Comparison of ENCODE assay signal across 8 cellular contexts in the genomic region with DNA sequence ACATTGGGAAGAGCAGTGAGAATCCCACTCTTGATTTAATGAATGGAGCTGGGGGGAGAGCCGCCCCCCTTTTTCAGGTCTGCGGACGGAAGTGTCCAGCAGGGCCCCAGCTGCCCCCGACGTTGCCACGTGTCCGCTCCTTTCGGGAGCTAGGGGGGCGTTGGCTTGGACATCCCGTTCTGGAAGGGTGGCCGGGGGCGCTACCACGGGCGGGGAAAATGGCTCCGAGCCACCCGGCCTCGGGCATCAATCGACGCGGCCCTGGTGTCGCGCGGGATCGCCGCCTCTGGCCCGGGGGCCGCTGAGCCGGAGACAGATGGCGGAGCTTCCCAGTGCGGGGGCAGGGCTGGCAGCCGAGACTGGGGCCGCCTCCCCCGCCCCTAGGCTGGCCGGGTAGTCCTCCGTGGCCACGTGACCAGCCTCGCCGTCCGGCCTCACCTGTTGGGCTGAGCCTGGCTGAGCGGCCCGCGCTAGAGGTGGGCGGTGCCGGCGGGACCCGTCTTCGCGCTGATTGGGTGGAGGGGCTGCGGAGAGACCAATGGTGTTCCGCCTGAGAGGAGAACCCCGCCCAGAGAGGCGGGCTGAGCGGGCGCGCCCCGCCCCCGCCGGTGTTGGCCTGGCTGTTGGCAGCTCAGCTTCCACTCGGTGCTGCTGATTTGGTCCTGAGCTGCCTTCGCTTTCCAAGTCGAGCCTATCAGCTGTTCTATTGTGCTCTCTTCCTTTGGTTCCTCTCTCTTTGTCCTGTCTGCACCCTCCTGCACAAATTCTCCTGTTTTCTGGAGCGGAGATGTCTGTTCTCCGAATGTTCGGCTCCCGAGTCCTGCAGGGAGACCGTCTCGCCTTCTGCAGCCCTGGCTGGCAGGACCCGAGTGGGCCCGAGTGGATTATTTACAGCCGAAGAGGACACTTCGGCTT. TPM values are rescaled to one million over a fixed set of nuclear protein-coding genes. Genes with fewer than 3 reads are reported as not detected.
A peak's percentile ranks its signal among the peaks of the same experiment; 100 is the strongest.
DNase-seq lines count a peak whose midpoint lies in the region; ATAC-seq, FAIRE-seq and TF ChIP-seq lines count a peak whose summit lies in the region.

No MANE protein-coding gene starts in this region.

- H3K9me3 Mint-ChIP-seq in activated T-helper 1 cell treated with anti-CD3 and anti-CD28 coated beads, Interleukin-12 subunit alpha, Interleukin-12 subunit beta, Interleukin-2, Interleukin-4 antibody, amounts not matched to agents 30 ng/mL and 10 ng/mL and 1 ng/mL, durations not matched to agents 14 hours and 24 hours and 36 hours, result no peaks in the 10 kb centered on the region

- peak; percentile 57 for DNase-seq in D721Med (ENCODE audit: insufficient read length, low spot score)
- peak; percentile 83 for DNase-seq in NOMO-1 treated with dmso at 0.1 percent for 144 hours (lab: John Stamatoyannopoulos, UW; ENCODE audit: unreplicated experiment)
- peak; percentile 87 for DNase-seq in activated T-helper 1 cell treated with anti-CD3 and anti-CD28 coated beads, Interleukin-12 subunit alpha, Interleukin-12 subunit beta, Interleukin-2, Interleukin-4 antibody, amounts not matched to agents 30 ng/mL and 10 ng/mL and 1 ng/mL, durations not matched to agents 14 hours and 24 hours and 36 hours (ENCODE audit: low spot score)
- peak; percentile 24 for DNase-seq in esophagus squamous epithelium (lab: John Stamatoyannopoulos, UW)
- peak; percentile 87 to 89 for DNase-seq in stimulated activated CD8-positive, alpha-beta memory T cell treated with anti-CD3 and anti-CD28 coated beads, Interleukin-2, amount 100 ng/mL, for 48 hours (ENCODE audit: low read depth in 2 of 2)

- no peak for TF ChIP-seq CTCF in D721Med (IDR thresholded peaks at IDR 0.05; ENCODE audit: insufficient read depth, missing control alignments)
- TF ChIP-seq CTCF in esophagus squamous epithelium (IDR thresholded peaks at IDR 0.05), result no peak

- TF ChIP-seq POLR2A in esophagus squamous epithelium (IDR thresholded peaks at IDR 0.05), result peak in 1 of 4 donors; percentile 23

- peaks cover 0 to 49% (median 0%) of the 10 kb centered on the region in 4 donors for H3K27me3 ChIP-seq in esophagus squamous epithelium
- H3K27me3 ChIP-seq in muscle layer of colon (ENCODE audit: control insufficient read depth in 1 of 2, insufficient read depth in 2 of 2, low read length in 2 of 2), result peaks cover 20 to 50% of the 10 kb centered on the region in 2 donors

- intact Hi-C loops in activated T-helper 1 cell treated with anti-CD3 and anti-CD28 coated beads, Interleukin-12 subunit alpha, Interleukin-12 subunit beta, Interleukin-2, Interleukin-4 antibody, amounts not matched to agents 30 ng/mL and 10 ng/mL and 1 ng/mL, durations not matched to agents 14 hours and 24 hours and 36 hours (cut with micrococcal nuclease), result loop anchor here (1.0 to 10.0 kb wide), 7 partner anchors 9 to 1290 kb away; a partner anchor contains a TSS
- intact Hi-C loops in esophagus squamous epithelium (cut with DNase I), result loop anchor here (10.0 kb wide), 1 partner anchor 616 kb away; no protein-coding TSS in a partner anchor

- H3K4me3 ChIP-seq in esophagus squamous epithelium (peak overlapping the region; percentile 48 to 72 (median 58)), muscle layer of colon (ENCODE audit: low read depth in 1 of 2, low read length in 2 of 2) (peak overlapping the region; percentile 4 to 76)

- no peaks in the 10 kb centered on the region for H3K36me3 ChIP-seq in esophagus squamous epithelium
- no peaks in the 10 kb centered on the region for H3K36me3 ChIP-seq in muscle layer of colon (ENCODE audit: insufficient read depth, low read length)

- H3K4me3 Mint-ChIP-seq in activated T-helper 1 cell treated with anti-CD3 and anti-CD28 coated beads, Interleukin-12 subunit alpha, Interleukin-12 subunit beta, Interleukin-2, Interleukin-4 antibody, amounts not matched to agents 30 ng/mL and 10 ng/mL and 1 ng/mL, durations not matched to agents 14 hours and 24 hours and 36 hours, result peak overlapping the region; percentile 80

- 9 to 13% methylated on average over 8 to 50 of the region's 71 CpGs for whole genome bisulfite sequencing in esophagus squamous epithelium, 2 donors

- peaks cover 66% of the 10 kb centered on the region for H3K4me1 Mint-ChIP-seq in activated T-helper 1 cell treated with anti-CD3 and anti-CD28 coated beads, Interleukin-12 subunit alpha, Interleukin-12 subunit beta, Interleukin-2, Interleukin-4 antibody, amounts not matched to agents 30 ng/mL and 10 ng/mL and 1 ng/mL, durations not matched to agents 14 hours and 24 hours and 36 hours (ENCODE audit: low read depth)

- peaks cover 51% of the 10 kb centered on the region for H3K36me3 Mint-ChIP-seq in activated T-helper 1 cell treated with anti-CD3 and anti-CD28 coated beads, Interleukin-12 subunit alpha, Interleukin-12 subunit beta, Interleukin-2, Interleukin-4 antibody, amounts not matched to agents 30 ng/mL and 10 ng/mL and 1 ng/mL, durations not matched to agents 14 hours and 24 hours and 36 hours (ENCODE audit: low read depth)

- H3K27me3 Mint-ChIP-seq in activated T-helper 1 cell treated with anti-CD3 and anti-CD28 coated beads, Interleukin-12 subunit alpha, Interleukin-12 subunit beta, Interleukin-2, Interleukin-4 antibody, amounts not matched to agents 30 ng/mL and 10 ng/mL and 1 ng/mL, durations not matched to agents 14 hours and 24 hours and 36 hours (ENCODE audit: insufficient read depth), result peaks cover 1% of the 10 kb centered on the region

- H3K27ac ChIP-seq in esophagus squamous epithelium (peak overlapping the region; percentile 66 to 79 (median 73)), muscle layer of colon (ENCODE audit: low read depth, low read length) (no peak overlapping the region)

- ATAC-seq in HG02943 (IDR thresholded peaks at IDR 0.05; ENCODE audit: low read depth, unreplicated experiment) (peak; percentile 97), GM18867 (IDR thresholded peaks at IDR 0.05; ENCODE audit: unreplicated experiment) (no peak)

- H3K4me1 ChIP-seq in esophagus squamous epithelium, result peaks cover 8 to 62% (median 27%) of the 10 kb centered on the region in 3 donors
- no peaks in the 10 kb centered on the region for H3K4me1 ChIP-seq in muscle layer of colon (ENCODE audit: insufficient read depth, low read length)

- H3K9me3 ChIP-seq in esophagus squamous epithelium, result no peaks in the 10 kb centered on the region
- no peaks in the 10 kb centered on the region for H3K9me3 ChIP-seq in muscle layer of colon (ENCODE audit: low read length)

- H3K9ac ChIP-seq in muscle layer of colon (ENCODE audit: low read length), result no peak overlapping the region

- FAIRE-seq in D721Med (lab: Jason Lieb, UNC), result no peak

- peak overlapping the region; percentile 70 for H3K27ac Mint-ChIP-seq in activated T-helper 1 cell treated with anti-CD3 and anti-CD28 coated beads, Interleukin-12 subunit alpha, Interleukin-12 subunit beta, Interleukin-2, Interleukin-4 antibody, amounts not matched to agents 30 ng/mL and 10 ng/mL and 1 ng/mL, durations not matched to agents 14 hours and 24 hours and 36 hours

RNA-seq across cellular contexts. Expression of a gene that starts 8.3 kb away (rescaled TPM):
- total RNA-seq in activated T-helper 1 cell treated with anti-CD3 and anti-CD28 coated beads, Interleukin-12 subunit alpha, Interleukin-12 subunit beta, Interleukin-2, Interleukin-4 antibody, amounts not matched to agents 30 ng/mL and 10 ng/mL and 1 ng/mL, durations not matched to agents 14 hours and 24 hours and 36 hours, result 32.3 and 33.8 TPM in 2 replicates
- total RNA-seq in esophagus squamous epithelium, result 1 to 10 TPM; 5.6 to 7.6 (median 6.4) TPM

Comparison
In these comparisons a context has a peak if more than half of its experiments do, and no peak if none do; other contexts are left out.
1. DNase-seq: peak in every context shown above with its lines; median percentile 88 in stimulated activated CD8-positive, alpha-beta memory T cell treated with anti-CD3 and anti-CD28 coated beads, Interleukin-2, amount 100 ng/mL, for 48 hours; 87 in activated T-helper 1 cell treated with anti-CD3 and anti-CD28 coated beads, Interleukin-12 subunit alpha, Interleukin-12 subunit beta, Interleukin-2, Interleukin-4 antibody, amounts not matched to agents 30 ng/mL and 10 ng/mL and 1 ng/mL, durations not matched to agents 14 hours and 24 hours and 36 hours; 83 in NOMO-1 treated with dmso at 0.1 percent for 144 hours; 57 in D721Med; 24 in esophagus squamous epithelium.